In the genomic region with DNA sequence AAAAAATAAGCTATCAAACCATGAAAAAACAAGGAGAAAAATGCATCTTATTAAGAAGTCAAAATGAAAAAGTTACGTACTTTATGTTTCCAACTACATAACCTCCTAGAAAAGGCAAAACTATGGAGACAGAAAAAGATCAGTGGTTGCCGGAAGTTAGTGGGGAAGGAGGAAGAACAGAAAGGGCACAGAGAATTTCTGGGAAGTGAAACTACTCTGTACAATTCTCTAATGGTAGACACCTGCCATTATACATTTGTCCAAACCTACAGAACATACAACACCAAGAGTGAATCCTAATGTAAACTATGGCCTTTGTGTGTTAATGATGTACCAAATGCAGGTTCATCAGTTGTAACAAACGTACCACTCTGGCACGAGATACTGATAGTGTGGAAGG, we compare ENCODE assay signal across 18 cellular contexts.
"Had no signal": no experiment of that assay in that cellular context is flagged by ENCODE, and none has a peak within 500 bp of the region (broad histone marks: within the 10 kb centered on the region; RNA-seq: fewer than 3 reads in every experiment).

No MANE protein-coding gene starts in this region.

- ATAC-seq: left ventricle myocardium superior; stimulated activated effector memory CD8-positive, alpha-beta T cell treated with anti-CD3 and anti-CD28 coated beads, Interleukin-12 subunit alpha, Interleukin-12 subunit beta, amount 100 ng/mL, for 72 hours had no signal

- H3K27me3 Mint-ChIP-seq: activated CD4-positive, alpha-beta T cell treated with anti-CD3 and anti-CD28 coated beads, Interleukin-2, amount 10 ng/mL, durations not matched to agents 7 days and 5 days; activated naive CD8-positive, alpha-beta T cell treated with anti-CD3 and anti-CD28 coated beads, Interleukin-2, amount 10 ng/mL, durations not matched to agents 7 days and 5 days; brain had no signal

- H3K27ac Mint-ChIP-seq: activated CD4-positive, alpha-beta T cell treated with anti-CD3 and anti-CD28 coated beads, Interleukin-2, amount 10 ng/mL, durations not matched to agents 7 days and 5 days; activated naive CD8-positive, alpha-beta T cell treated with anti-CD3 and anti-CD28 coated beads, Interleukin-2, amount 10 ng/mL, durations not matched to agents 7 days and 5 days; activated T-helper 1 cell treated with anti-CD3 and anti-CD28 coated beads, Interleukin-12 subunit alpha, Interleukin-12 subunit beta, Interleukin-2, Interleukin-4 antibody, amounts not matched to agents 30 ng/mL and 10 ng/mL and 1 ng/mL, durations not matched to agents 14 hours and 24 hours and 36 hours; brain; nephron; stimulated activated effector memory CD8-positive, alpha-beta T cell treated with anti-CD3 and anti-CD28 coated beads, Interleukin-12 subunit alpha, Interleukin-12 subunit beta, amount 100 ng/mL, for 72 hours had no signal

- DNase-seq: activated CD4-positive, alpha-beta T cell treated with anti-CD3 and anti-CD28 coated beads, Interleukin-2, amount 10 ng/mL, durations not matched to agents 7 days and 5 days; activated CD8-positive, alpha-beta memory T cell treated with anti-CD3 and anti-CD28 coated beads, Interleukin-2, amount 50 U/mL, for 48 hours; activated naive CD8-positive, alpha-beta T cell treated with anti-CD3 and anti-CD28 coated beads, Interleukin-2, amount 10 ng/mL, durations not matched to agents 7 days and 5 days; central memory CD4-positive, alpha-beta T cell; colonic mucosa; effector CD4-positive, alpha-beta T cell; esophagus squamous epithelium; glutamatergic neuron; left ventricle myocardium superior; mesenchymal stem cell; nucleus accumbens; posterior cingulate gyrus; tibial artery had no signal

- H3K4me3 Mint-ChIP-seq: activated CD4-positive, alpha-beta T cell treated with anti-CD3 and anti-CD28 coated beads, Interleukin-2, amount 10 ng/mL, durations not matched to agents 7 days and 5 days; activated naive CD8-positive, alpha-beta T cell treated with anti-CD3 and anti-CD28 coated beads, Interleukin-2, amount 10 ng/mL, durations not matched to agents 7 days and 5 days; activated T-helper 1 cell treated with anti-CD3 and anti-CD28 coated beads, Interleukin-12 subunit alpha, Interleukin-12 subunit beta, Interleukin-2, Interleukin-4 antibody, amounts not matched to agents 30 ng/mL and 10 ng/mL and 1 ng/mL, durations not matched to agents 14 hours and 24 hours and 36 hours; brain; nephron; stimulated activated effector memory CD8-positive, alpha-beta T cell treated with anti-CD3 and anti-CD28 coated beads, Interleukin-12 subunit alpha, Interleukin-12 subunit beta, amount 100 ng/mL, for 72 hours had no signal

- FAIRE-seq: endothelial cell of umbilical vein had no signal

- H3K9me3 Mint-ChIP-seq: activated CD4-positive, alpha-beta T cell treated with anti-CD3 and anti-CD28 coated beads, Interleukin-2, amount 10 ng/mL, durations not matched to agents 7 days and 5 days; activated naive CD8-positive, alpha-beta T cell treated with anti-CD3 and anti-CD28 coated beads, Interleukin-2, amount 10 ng/mL, durations not matched to agents 7 days and 5 days; activated T-helper 1 cell treated with anti-CD3 and anti-CD28 coated beads, Interleukin-12 subunit alpha, Interleukin-12 subunit beta, Interleukin-2, Interleukin-4 antibody, amounts not matched to agents 30 ng/mL and 10 ng/mL and 1 ng/mL, durations not matched to agents 14 hours and 24 hours and 36 hours; brain; nephron; stimulated activated effector memory CD8-positive, alpha-beta T cell treated with anti-CD3 and anti-CD28 coated beads, Interleukin-12 subunit alpha, Interleukin-12 subunit beta, amount 100 ng/mL, for 72 hours had no signal

- H3K4me1 Mint-ChIP-seq: brain; stimulated activated effector memory CD8-positive, alpha-beta T cell treated with anti-CD3 and anti-CD28 coated beads, Interleukin-12 subunit alpha, Interleukin-12 subunit beta, amount 100 ng/mL, for 72 hours had no signal
